9 cellular contexts compared by ENCODE assay signal in the genomic region with DNA sequence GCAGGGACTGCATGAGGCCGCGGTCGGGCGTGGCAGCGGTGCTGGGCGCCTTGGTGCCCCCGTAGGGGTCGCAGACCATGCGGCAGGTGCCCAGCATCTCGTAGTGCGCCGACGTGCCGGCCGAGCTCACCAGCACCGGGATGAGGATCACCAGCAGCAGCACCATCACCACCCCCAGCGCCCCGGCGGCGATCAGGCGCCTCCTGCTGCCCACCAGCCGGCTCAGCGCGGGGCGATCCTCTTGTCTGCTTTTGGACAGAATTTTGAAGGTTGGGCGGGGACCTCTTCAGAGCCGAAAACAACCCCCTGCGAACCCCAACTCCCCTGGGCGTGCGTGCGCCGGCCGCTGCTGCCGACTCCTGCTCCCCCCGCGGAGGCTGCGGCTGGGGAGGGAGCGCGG. TPM values are rescaled to one million over a fixed set of nuclear protein-coding genes. Genes with fewer than 3 reads are reported as not detected.
DNase-seq lines count a peak whose midpoint lies in the region; ATAC-seq and TF ChIP-seq lines count a peak whose summit lies in the region.
"Had no signal": no experiment of that assay in that cellular context is flagged by ENCODE, and none has a peak within 500 bp of the region (broad histone marks: within the 10 kb centered on the region; RNA-seq: fewer than 3 reads in every experiment).

No MANE protein-coding gene starts in this region.

- H3K9me3 Mint-ChIP-seq in CD14-positive monocyte: peaks cover 0 to 11% (median 5%) of the 10 kb centered on the region in 7 donors

- no peaks in the 10 kb centered on the region for H3K9me3 ChIP-seq in heart left ventricle

- H3K36me3 Mint-ChIP-seq in CD14-positive monocyte: peaks cover 14 to 20% of the 10 kb centered on the region in 2 donors

- no peak for TF ChIP-seq CTCF in CD14-positive monocyte (IDR thresholded peaks at IDR 0.05)
- TF ChIP-seq CTCF in heart left ventricle (IDR thresholded peaks at IDR 0.05): peak in 4 of 12 donors; percentile 14 to 33 (median 28)
- peak; percentile 56 for TF ChIP-seq CTCF in retinal pigment epithelial cell (conservative IDR thresholded peaks at IDR 0.05; ENCODE audit: low read depth, low read length)
- TF ChIP-seq CTCF in omental fat pad (IDR thresholded peaks at IDR 0.05): no peak

- H3K4me1 Mint-ChIP-seq in CD14-positive monocyte: peaks cover 10% of the 10 kb centered on the region

- H3K36me3 ChIP-seq in heart left ventricle: no peaks in the 10 kb centered on the region

- TF ChIP-seq POLR2A in heart left ventricle (IDR thresholded peaks at IDR 0.05): no peak

- ATAC-seq in GM19351 (IDR thresholded peaks at IDR 0.05; ENCODE audit: unreplicated experiment): peak; percentile 61
- ATAC-seq in HG03460 (IDR thresholded peaks at IDR 0.05; ENCODE audit: unreplicated experiment): peak; percentile 51
- peak in 2 of 4 donors; percentile 24 to 58 for ATAC-seq in heart left ventricle
- ATAC-seq in omental fat pad (ENCODE audit: low FRiP score): no peak

- H3K4me3 ChIP-seq in heart left ventricle (peak overlapping the region; percentile 23 to 61 (median 51)), retinal pigment epithelial cell (ENCODE audit: low read length) (peak overlapping the region; percentile 35)

- H3K27ac ChIP-seq in heart left ventricle: no peak overlapping the region
- H3K27ac ChIP-seq: KMS-11 had no signal

- peaks cover 41 to 61% (median 42%) of the 10 kb centered on the region in 3 donors for H3K27me3 Mint-ChIP-seq in CD14-positive monocyte (ENCODE audit: low read depth in 3 of 3)

- peaks cover 0 to 28% (median 10%) of the 10 kb centered on the region in 12 donors for H3K4me1 ChIP-seq in heart left ventricle

- WGBS in heart left ventricle, 4 donors: 0 to 2% (median 1%) methylated on average over 12 to 39 of the region's 39 CpGs

- peak overlapping the region; percentile 34 to 65 for H3K4me3 Mint-ChIP-seq in CD14-positive monocyte

- peaks cover 12 to 48% (median 25%) of the 10 kb centered on the region in 9 donors for H3K27me3 ChIP-seq in heart left ventricle

- DNase-seq in CD14-positive monocyte (ENCODE audit: low spot score) (no peak), heart left ventricle (peak in 1 of 5 donors; percentile 31), retinal pigment epithelial cell (ENCODE audit: low read depth) (no peak), omental fat pad (ENCODE audit: low spot score) (no peak), epidermal melanocyte (ENCODE audit: insufficient read length, low spot score) (no peak)
- DNase-seq in activated T-cell treated with anti-CD3 and anti-CD28 coated beads, Interleukin-2, amount 50 U/mL, for 1 hour: peak; percentile 27

- intact Hi-C loops in CD14-positive monocyte (cut with micrococcal nuclease): no loop called here
- intact Hi-C loops in heart left ventricle (cut with DNase I): no loop called here

- H3K27ac Mint-ChIP-seq in CD14-positive monocyte: no peak overlapping the region

RNA-seq across cellular contexts. Expression of a gene that starts 0.8 kb away (rescaled TPM):
- polyA plus RNA-seq in CD14-positive monocyte (under 1 TPM in 1 of 2 donors, not detected in 1; 0.30 TPM), heart left ventricle (under 1 TPM in 1 of 2 donors, not detected in 1; 0.03 TPM)
- total RNA-seq in heart left ventricle (not detected), omental fat pad (not detected)
